28 cellular contexts compared by ENCODE assay signal in genomic region chr5:42653705-42654104, GRCh38.
"Had no signal": no experiment of that assay in that cellular context is flagged by ENCODE, and none has a peak within 500 bp of the region (broad histone marks: within the 10 kb centered on the region; RNA-seq: fewer than 3 reads in every experiment).

No MANE protein-coding gene starts in this region.

- H3K27me3 ChIP-seq: esophagus squamous epithelium, neutrophil, pancreas, right lobe of liver, tibial nerve, upper lobe of left lung had no signal

- H3K9me3 ChIP-seq: esophagus squamous epithelium, mucosa of descending colon, neutrophil, pancreas, right lobe of liver, thoracic aorta, tibial nerve, upper lobe of left lung had no signal

- DNase-seq: effector memory CD8-positive, alpha-beta T cell; erythroblast; esophagus squamous epithelium; foreskin melanocyte; hypothalamus; immature natural killer cell; islet precursor cell; kidney glomerular epithelial cell; left colon; mesenchymal stem cell; mucosa of descending colon; naive B cell; pancreas; right lobe of liver; small intestine; stimulated activated CD4-positive, alpha-beta T cell treated with anti-CD3 and anti-CD28 coated beads, Interleukin-15, amount 100 ng/mL, for 24 hours; stimulated activated CD4-positive, alpha-beta T cell treated with anti-CD3 and anti-CD28 coated beads, Interleukin-2, amount 100 ng/mL, for 48 hours; stimulated activated naive B cell treated with anti-CD40 and anti-IgM and Interleukin-4, amounts not matched to agents 10 μg/mL and 1 μg/mL and 100 μg/mL, for 72 hours; upper lobe of left lung had no signal

- H3K4me1 Mint-ChIP-seq: immature natural killer cell, neural crest cell had no signal

- H3K4me3 Mint-ChIP-seq: effector memory CD8-positive, alpha-beta T cell; immature natural killer cell; mesothelial cell of epicardium; naive B cell; natural killer cell treated with Interleukin-12 subunit alpha and Interleukin-12 subunit beta and Interleukin-15 and Interleukin-18, amount 100 ng/mL, for 72 hours; neural crest cell; stimulated activated naive B cell treated with anti-CD40 and anti-IgM and Interleukin-4, amounts not matched to agents 10 μg/mL and 1 μg/mL and 100 μg/mL, for 72 hours; stimulated activated naive CD8-positive, alpha-beta T cell treated with anti-CD3 and anti-CD28 coated beads, Interleukin-15, Interleukin-2, amounts not matched to agents 100 ng/mL and 50 ng/mL, for 24 hours had no signal

- ATAC-seq: effector memory CD8-positive, alpha-beta T cell; left colon; mucosa of descending colon; natural killer cell treated with Interleukin-12 subunit alpha and Interleukin-12 subunit beta and Interleukin-15 and Interleukin-18, amount 100 ng/mL, for 72 hours; pancreas; stimulated activated naive B cell treated with anti-CD40 and anti-IgM and Interleukin-4, amounts not matched to agents 10 μg/mL and 1 μg/mL and 100 μg/mL, for 72 hours had no signal

- H3K4me3 ChIP-seq: coronary artery, esophagus squamous epithelium, mucosa of descending colon, pancreas, right lobe of liver, thoracic aorta, tibial nerve, upper lobe of left lung had no signal

- H3K4me1 ChIP-seq: pancreas had no signal

- FAIRE-seq: endometrium, pancreas, small intestine had no signal

- H3K27me3 Mint-ChIP-seq: naive B cell; stimulated activated naive B cell treated with anti-CD40 and anti-IgM and Interleukin-4, amounts not matched to agents 10 μg/mL and 1 μg/mL and 100 μg/mL, for 72 hours; stimulated activated naive CD8-positive, alpha-beta T cell treated with anti-CD3 and anti-CD28 coated beads, Interleukin-15, Interleukin-2, amounts not matched to agents 100 ng/mL and 50 ng/mL, for 24 hours had no signal

- H3K36me3 ChIP-seq: esophagus squamous epithelium, neutrophil, pancreas, right lobe of liver, thoracic aorta, tibial nerve, upper lobe of left lung had no signal

- H3K27ac ChIP-seq: coronary artery, esophagus squamous epithelium, neutrophil, pancreas, right lobe of liver, thoracic aorta, tibial nerve, upper lobe of left lung had no signal

- H3K36me3 Mint-ChIP-seq: immature natural killer cell; mesothelial cell of epicardium; naive B cell; natural killer cell treated with Interleukin-12 subunit alpha and Interleukin-12 subunit beta and Interleukin-15 and Interleukin-18, amount 100 ng/mL, for 72 hours; stimulated activated naive B cell treated with anti-CD40 and anti-IgM and Interleukin-4, amounts not matched to agents 10 μg/mL and 1 μg/mL and 100 μg/mL, for 72 hours had no signal

- H3K9me3 Mint-ChIP-seq: effector memory CD8-positive, alpha-beta T cell; immature natural killer cell; mesothelial cell of epicardium; naive B cell; natural killer cell treated with Interleukin-12 subunit alpha and Interleukin-12 subunit beta and Interleukin-15 and Interleukin-18, amount 100 ng/mL, for 72 hours; neural crest cell; stimulated activated naive B cell treated with anti-CD40 and anti-IgM and Interleukin-4, amounts not matched to agents 10 μg/mL and 1 μg/mL and 100 μg/mL, for 72 hours; stimulated activated naive CD8-positive, alpha-beta T cell treated with anti-CD3 and anti-CD28 coated beads, Interleukin-15, Interleukin-2, amounts not matched to agents 100 ng/mL and 50 ng/mL, for 24 hours had no signal

- H3K27ac Mint-ChIP-seq: effector memory CD8-positive, alpha-beta T cell; immature natural killer cell; mesothelial cell of epicardium; natural killer cell treated with Interleukin-12 subunit alpha and Interleukin-12 subunit beta and Interleukin-15 and Interleukin-18, amount 100 ng/mL, for 72 hours; stimulated activated naive B cell treated with anti-CD40 and anti-IgM and Interleukin-4, amounts not matched to agents 10 μg/mL and 1 μg/mL and 100 μg/mL, for 72 hours; stimulated activated naive CD8-positive, alpha-beta T cell treated with anti-CD3 and anti-CD28 coated beads, Interleukin-15, Interleukin-2, amounts not matched to agents 100 ng/mL and 50 ng/mL, for 24 hours had no signal
